ENCODE assay signal across 9 cellular contexts in the genomic region with DNA sequence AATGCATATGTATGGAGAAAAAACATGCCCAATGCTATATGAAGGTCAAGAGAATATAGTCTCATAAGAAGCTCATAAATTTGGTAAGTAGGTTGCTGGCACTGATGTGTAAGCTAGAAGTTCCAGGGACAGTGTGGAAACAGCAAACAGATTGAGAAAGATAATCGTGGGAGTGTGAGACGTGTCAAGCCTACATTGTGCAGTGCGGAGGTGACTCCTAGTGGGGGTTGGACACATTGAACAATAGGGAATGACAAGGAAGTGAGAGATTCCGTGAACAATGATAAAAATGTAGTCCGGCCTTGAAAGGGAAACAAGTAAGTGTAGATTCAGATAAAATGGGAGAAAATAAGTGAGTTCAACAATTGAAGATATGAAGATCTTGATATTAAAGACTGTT.
DNase-seq lines count a peak whose midpoint lies in the region; ATAC-seq and TF ChIP-seq lines count a peak whose summit lies in the region.
"Had no signal": no experiment of that assay in that cellular context is flagged by ENCODE, and none has a peak within 500 bp of the region (broad histone marks: within the 10 kb centered on the region; RNA-seq: fewer than 3 reads in every experiment).

No MANE protein-coding gene starts in this region.

- TF ChIP-seq EP300 in esophagus muscularis mucosa (IDR thresholded peaks at IDR 0.05) = no peak

- H3K27me3 ChIP-seq in prostate gland (replicated peaks; ENCODE audit: insufficient read depth) (no peaks in the 10 kb centered on the region), esophagus muscularis mucosa (no peaks in the 10 kb centered on the region)

- H3K9me3 ChIP-seq in prostate gland (no peaks in the 10 kb centered on the region), esophagus muscularis mucosa (peaks cover 0 to 5% (median 2%) of the 10 kb centered on the region in 4 donors)

- intact Hi-C loops in prostate gland (cut with DNase I) (no loop called here), esophagus muscularis mucosa (cut with DNase I) (no loop called here)

- DNase-seq in Ammon's horn (ENCODE audit: low spot score) = peak; percentile 59
- peak; percentile 40 for DNase-seq in HEK293T (ENCODE audit: extremely low spot score)
- DNase-seq in OCI-M1 (lab: John Stamatoyannopoulos, UW) = peak; percentile 73
- DNase-seq in fibroblast of peridontal ligament (ENCODE audit: extremely low read depth) = peak; percentile 1
- no peak for DNase-seq in prostate gland (ENCODE audit: low spot score)
- DNase-seq in esophagus muscularis mucosa (ENCODE audit: extremely low spot score) = no peak
- DNase-seq: Calu3 had no signal

- TF ChIP-seq POLR2A in prostate gland (IDR thresholded peaks at IDR 0.05) = no peak
- TF ChIP-seq POLR2A in esophagus muscularis mucosa (IDR thresholded peaks at IDR 0.05; ENCODE audit: low read depth) = no peak

- no peak for ATAC-seq in HG02970 (IDR thresholded peaks at IDR 0.05; ENCODE audit: low FRiP score, unreplicated experiment)
- no peak for ATAC-seq in HG03520 (IDR thresholded peaks at IDR 0.05; ENCODE audit: unreplicated experiment)

- POLR2A ChIA-PET in HEK293T (lab: Yijun Ruan, JAX) = no interaction called here

- TF ChIP-seq CTCF in prostate gland (IDR thresholded peaks at IDR 0.05) (peak in 2 of 4 experiments; percentile 10 to 19), esophagus muscularis mucosa (IDR thresholded peaks at IDR 0.05) (no peak)

- no peak overlapping the region for H3K4me3 ChIP-seq in prostate gland
- no peak overlapping the region for H3K4me3 ChIP-seq in esophagus muscularis mucosa

- WGBS in prostate gland = 7% methylated on average over 5 of the region's 5 CpGs
- 40% methylated on average over 5 of the region's 5 CpGs for WGBS in esophagus muscularis mucosa

- CTCF ChIA-PET in HEK293T (lab: Yijun Ruan, JAX) = no interaction called here

- no peaks in the 10 kb centered on the region for H3K36me3 ChIP-seq in prostate gland
- no peaks in the 10 kb centered on the region for H3K36me3 ChIP-seq in esophagus muscularis mucosa

- no peaks in the 10 kb centered on the region for H3K4me1 ChIP-seq in prostate gland (replicated peaks)
- no peaks in the 10 kb centered on the region for H3K4me1 ChIP-seq in esophagus muscularis mucosa

- H3K27ac ChIP-seq in prostate gland (no peak overlapping the region), esophagus muscularis mucosa (replicated peaks in 1 of 4) (no peak overlapping the region)

TF ChIP-seq in HEK293T, 16 proteins besides CTCF, POLR2A, EP300 and RAD21:
- TF ChIP-seq ELF4 (IDR thresholded peaks at IDR 0.05) = no peak
- TF ChIP-seq L3MBTL2 (conservative IDR thresholded peaks at IDR 0.05) = no peak
- no peak for TF ChIP-seq CTBP1 (IDR thresholded peaks at IDR 0.05; ENCODE audit: borderline replicate concordance)
- TF ChIP-seq PKNOX1 (IDR thresholded peaks at IDR 0.05) = no peak
- TF ChIP-seq NFRKB (IDR thresholded peaks at IDR 0.05) = no peak
- TF ChIP-seq ZNF384 (IDR thresholded peaks at IDR 0.05) = no peak
- TF ChIP-seq FOXA1 (IDR thresholded peaks at IDR 0.05) = no peak
- no peak for TF ChIP-seq FOXM1 (IDR thresholded peaks at IDR 0.05; ENCODE audit: borderline replicate concordance)
- no peak for TF ChIP-seq LEF1 (IDR thresholded peaks at IDR 0.05; ENCODE audit: borderline replicate concordance)
- TF ChIP-seq TARDBP (IDR thresholded peaks at IDR 0.05) = no peak
- no peak for TF ChIP-seq ARNT (IDR thresholded peaks at IDR 0.05)
- TF ChIP-seq BHLHE40 (IDR thresholded peaks at IDR 0.05; ENCODE audit: borderline replicate concordance) = no peak
- TF ChIP-seq FOXK2 (IDR thresholded peaks at IDR 0.05) = no peak
- no peak for TF ChIP-seq SUZ12 (IDR thresholded peaks at IDR 0.05)
- no peak for TF ChIP-seq SP1 (IDR thresholded peaks at IDR 0.05)
- TF ChIP-seq HDGF (IDR thresholded peaks at IDR 0.05; ENCODE audit: borderline replicate concordance) = no peak

Comparison
In these comparisons a context has a peak if more than half of its experiments do, and no peak if none do; other contexts are left out.
1. DNase-seq: peak in Ammon's horn (single experiment), HEK293T (single experiment), OCI-M1 (single experiment) and fibroblast of peridontal ligament (single experiment); none in prostate gland (single experiment) and esophagus muscularis mucosa (single experiment).